ENCODE assay signal across 8 cellular contexts in genomic region chr1:19208710-19209438, GRCh38. TPM values are rescaled to one million over a fixed set of nuclear protein-coding genes. Genes with fewer than 3 reads are reported as not detected.
DNase-seq lines count a peak whose midpoint lies in the region; ATAC-seq and TF ChIP-seq lines count a peak whose summit lies in the region.

No MANE protein-coding gene starts in this region.

- H3K4me1 ChIP-seq in ES-I3 (ENCODE audit: insufficient read depth, low read length), result peaks cover 8% of the 10 kb centered on the region
- peaks cover 0 to 67% (median 5%) of the 10 kb centered on the region in 4 donors for H3K4me1 ChIP-seq in Peyer's patch
- peaks cover 8 to 87% (median 59%) of the 10 kb centered on the region in 3 donors for H3K4me1 ChIP-seq in esophagus squamous epithelium
- H3K4me1 ChIP-seq in psoas muscle, result peaks cover 65% of the 10 kb centered on the region

- no peak for TF ChIP-seq CTCF in Peyer's patch (IDR thresholded peaks at IDR 0.05)
- no peak for TF ChIP-seq CTCF in esophagus squamous epithelium (IDR thresholded peaks at IDR 0.05)
- TF ChIP-seq CTCF in psoas muscle (IDR thresholded peaks at IDR 0.05), result no peak

- H3K36me3 ChIP-seq in ES-I3 (ENCODE audit: insufficient read depth, low read length), result 0 out of 2 replicates have a peak, but pooled peaks cover 3% of the 10 kb centered on the region
- peaks cover 0 to under 1% (median 0%) of the 10 kb centered on the region in 3 donors for H3K36me3 ChIP-seq in Peyer's patch
- peaks cover 0 to 17% (median 0%) of the 10 kb centered on the region in 3 donors for H3K36me3 ChIP-seq in esophagus squamous epithelium
- peaks cover 0 to 22% of the 10 kb centered on the region in 2 donors for H3K36me3 ChIP-seq in psoas muscle (ENCODE audit: insufficient read depth in 1 of 2, low read depth in 1 of 2)

- peak overlapping the region; percentile 90 to 97 (median 95) for H3K27ac ChIP-seq in Peyer's patch
- peak overlapping the region; percentile 97 to 98 (median 98) for H3K27ac ChIP-seq in esophagus squamous epithelium
- H3K27ac ChIP-seq in psoas muscle, result peak overlapping the region; percentile 91

- peak overlapping the region; percentile 82 for H3K9ac ChIP-seq in ES-I3 (ENCODE audit: low read depth, low read length)

- intact Hi-C loops in esophagus squamous epithelium (cut with DNase I), result no loop called here
- intact Hi-C loops in psoas muscle (cut with DNase I), result loop anchor here in 1 of 2 donors (2.0 kb wide), 1 partner anchor 32 kb away; no protein-coding TSS in a partner anchor

- DNase-seq in Peyer's patch (no peak), esophagus squamous epithelium (lab: John Stamatoyannopoulos, UW) (no peak), psoas muscle (no peak), GF-D8 (lab: John Stamatoyannopoulos, UW) (no peak), iPS-NIHi7 (ENCODE audit: extremely low spot score) (no peak)

- peak overlapping the region; percentile 82 to 96 (median 89) for H3K4me3 ChIP-seq in Peyer's patch
- peak overlapping the region; percentile 92 to 98 (median 95) for H3K4me3 ChIP-seq in esophagus squamous epithelium
- H3K4me3 ChIP-seq in psoas muscle, result peak overlapping the region; percentile 72

- 8 to 10% methylated on average over 8 of the region's 8 CpGs for WGBS in esophagus squamous epithelium, 2 donors
- 12 to 20% (median 15%) methylated on average over 8 of the region's 8 CpGs for WGBS in psoas muscle, 3 donors

- H3K9me3 ChIP-seq in ES-I3 (ENCODE audit: control insufficient read depth, insufficient read depth, low read length) (no peaks in the 10 kb centered on the region), Peyer's patch (no peaks in the 10 kb centered on the region), esophagus squamous epithelium (no peaks in the 10 kb centered on the region), psoas muscle (no peaks in the 10 kb centered on the region)

- no peak for TF ChIP-seq POLR2A in Peyer's patch (IDR thresholded peaks at IDR 0.05)
- no peak for TF ChIP-seq POLR2A in esophagus squamous epithelium (IDR thresholded peaks at IDR 0.05)

- H3K27me3 ChIP-seq in Peyer's patch (no peaks in the 10 kb centered on the region), esophagus squamous epithelium (no peaks in the 10 kb centered on the region), psoas muscle (ENCODE audit: insufficient read depth in 3 of 3, low read length in 2 of 3) (no peaks in the 10 kb centered on the region)

- ATAC-seq in psoas muscle (no peak), GM19463 (IDR thresholded peaks at IDR 0.05; ENCODE audit: unreplicated experiment) (no peak), GM21717 (IDR thresholded peaks at IDR 0.05; ENCODE audit: unreplicated experiment) (no peak)

RNA-seq across cellular contexts. Expression of gene UBR4, which starts 1.2 kb away (rescaled TPM):
- total RNA-seq in Peyer's patch (100 to 1,000 TPM; 193 to 292 (median 229) TPM), esophagus squamous epithelium (100 to 1,000 TPM in 1 of 4 donors, 10 to 100 TPM in 3; 52.4 to 121 (median 88.3) TPM), psoas muscle (100 to 1,000 TPM; 109 to 185 (median 128) TPM)
- 100 to 1,000 TPM in 2 of 3 donors, 10 to 100 TPM in 1; 89.9 to 134 (median 118) TPM for polyA plus RNA-seq in psoas muscle

RNA-seq across cellular contexts. Expression of gene EMC1, which starts 42.5 kb away (rescaled TPM):
- total RNA-seq in Peyer's patch (10 to 100 TPM; 28.0 to 71.0 (median 37.0) TPM), esophagus squamous epithelium (10 to 100 TPM; 18.7 to 38.0 (median 34.7) TPM), psoas muscle (10 to 100 TPM; 31.1 to 38.5 (median 35.1) TPM)
- 10 to 100 TPM; 12.7 to 29.4 (median 18.9) TPM for polyA plus RNA-seq in psoas muscle

RNA-seq across cellular contexts. Expression of gene MRTO4, which starts 42.7 kb away (rescaled TPM):
- total RNA-seq in Peyer's patch, result 10 to 100 TPM in 3 of 4 donors, 1 to 10 TPM in 1; 9.8 to 26.4 (median 12.1) TPM
- 10 to 100 TPM; 25.4 to 48.3 (median 34.2) TPM for total RNA-seq in esophagus squamous epithelium
- 10 to 100 TPM; 19.9 to 35.8 (median 28.8) TPM for total RNA-seq in psoas muscle
- 100 to 1,000 TPM in 1 of 3 donors, 10 to 100 TPM in 2; 43.0 to 103 (median 43.7) TPM for polyA plus RNA-seq in psoas muscle
